ENCODE assay signal across 8 cellular contexts in the genomic region with DNA sequence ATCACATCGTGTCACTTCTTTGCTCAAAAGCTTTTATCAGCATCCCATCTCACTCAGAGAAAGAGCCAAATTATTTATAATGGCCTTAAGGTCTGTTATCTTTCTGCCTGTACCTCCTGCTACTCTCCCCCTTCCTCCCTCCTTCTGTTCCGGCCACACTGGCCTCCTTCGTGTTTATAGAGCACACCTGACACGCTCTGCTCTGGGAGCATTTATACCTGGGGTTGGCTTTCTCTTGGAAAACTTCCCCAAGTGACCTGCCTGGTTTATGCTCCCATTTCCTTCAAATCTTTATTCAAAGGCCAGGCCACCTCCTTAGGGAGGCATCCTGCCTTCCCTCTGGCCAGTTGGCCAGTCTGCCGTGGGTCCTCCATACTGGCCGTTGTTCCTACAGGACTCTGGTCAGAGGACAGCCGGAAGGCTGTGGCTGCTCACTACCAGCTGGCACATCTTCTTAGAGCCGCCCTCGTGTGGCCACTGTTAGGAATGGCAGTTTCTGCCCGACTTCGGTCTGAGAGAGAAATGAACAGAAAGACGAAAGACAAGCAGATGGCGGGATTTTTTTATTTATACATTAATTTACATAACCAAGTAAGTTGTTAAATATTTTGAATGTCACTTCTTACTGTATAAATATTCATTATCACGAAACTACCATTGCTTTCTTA.
DNase-seq lines count a peak whose midpoint lies in the region; ATAC-seq and TF ChIP-seq lines count a peak whose summit lies in the region.

No MANE protein-coding gene starts in this region.

- ATAC-seq in GM18858 (IDR thresholded peaks at IDR 0.05; ENCODE audit: unreplicated experiment) (peak; percentile 89), HG03060 (IDR thresholded peaks at IDR 0.05; ENCODE audit: low read depth, unreplicated experiment) (peak; percentile 52)

- TF ChIP-seq CTCF in AG10803 (conservative IDR thresholded peaks at IDR 0.05; ENCODE audit: low read length), result peak; percentile 76

- DNase-seq in AG10803 (ENCODE audit: low read depth) (peak; percentile 51), NCI-H460 (ENCODE audit: extremely low read depth, low read depth) (peak; percentile 69), ecto neural progenitor cell (ENCODE audit: low spot score) (peak; percentile 59), lung microvascular endothelial cell (ENCODE audit: low read depth in 2 of 2) (peak; percentile 70 to 74)
- DNase-seq in activated CD4-positive, alpha-beta T cell treated with anti-CD3 and anti-CD28 coated beads, Interleukin-2, amount 50 U/mL, for 48 hours, result peak; percentile 43 to 59
- DNase-seq in stimulated activated CD8-positive, alpha-beta memory T cell treated with anti-CD3 and anti-CD28 coated beads, Interleukin-15, amount 100 ng/mL, for 4 hours (ENCODE audit: low read depth in 2 of 2), result peak; percentile 2 to 8

- H3K4me3 ChIP-seq in AG10803 (ENCODE audit: low read length), result no peak overlapping the region

Comparison
In these comparisons a context has a peak if more than half of its experiments do, and no peak if none do; other contexts are left out.
1. DNase-seq: peak in every context shown above with its lines; median percentile 72 in lung microvascular endothelial cell; 69 in NCI-H460; 59 in ecto neural progenitor cell; 51 in AG10803; 51 in activated CD4-positive, alpha-beta T cell treated with anti-CD3 and anti-CD28 coated beads, Interleukin-2, amount 50 U/mL, for 48 hours; 5 in stimulated activated CD8-positive, alpha-beta memory T cell treated with anti-CD3 and anti-CD28 coated beads, Interleukin-15, amount 100 ng/mL, for 4 hours.